In genomic region chr14:75474122-75474521, GRCh38 we compare ENCODE assay signal across 1 cellular context. TPM values are rescaled to one million over a fixed set of nuclear protein-coding genes. Genes with fewer than 3 reads are reported as not detected.
"Had no signal": no experiment of that assay in that cellular context is flagged by ENCODE, and none has a peak within 500 bp of the region (broad histone marks: within the 10 kb centered on the region; RNA-seq: fewer than 3 reads in every experiment).

No MANE protein-coding gene starts in this region.

RNA-seq across cellular contexts. Expression of gene BATF, which starts 48.1 kb away (rescaled TPM):
- total RNA-seq: SJSA1 had no signal
